ENCODE assay signal across 17 cellular contexts in the genomic region with DNA sequence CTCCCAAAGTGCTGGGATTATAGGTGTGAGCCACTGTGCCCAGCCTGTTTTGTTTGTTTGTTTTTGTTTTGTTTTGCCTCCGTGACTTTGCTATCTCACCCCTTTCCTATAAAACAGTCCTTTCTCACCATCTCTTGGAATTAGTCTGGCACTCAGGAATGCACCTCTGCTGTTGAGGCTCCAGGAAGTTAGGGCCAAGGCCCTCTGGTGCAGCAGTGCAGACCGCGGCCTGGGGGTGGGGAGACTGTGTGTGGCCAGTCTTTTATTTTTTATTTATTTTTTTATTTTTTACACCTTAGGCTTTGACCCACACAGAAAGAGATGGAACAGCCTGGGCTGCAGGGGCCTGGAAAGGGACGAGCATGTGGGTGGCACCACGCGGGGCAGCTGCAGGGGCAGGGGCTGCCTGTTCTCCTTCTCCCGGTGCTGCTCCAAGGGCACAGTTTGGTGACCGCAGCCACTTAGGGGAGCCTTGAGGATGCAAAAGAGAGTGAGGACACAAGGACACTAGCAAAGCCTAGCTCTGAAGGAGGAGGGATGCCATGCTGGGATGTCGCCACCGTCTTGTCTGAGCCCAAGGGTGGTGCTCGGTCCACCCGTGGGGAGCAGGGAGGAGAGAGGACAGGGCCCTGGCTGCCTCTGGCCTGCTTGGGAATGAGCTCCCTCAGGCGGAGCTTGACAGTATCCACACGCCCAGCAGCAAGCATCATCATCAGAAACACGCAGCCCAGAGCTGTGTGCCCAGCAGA. TPM values are rescaled to one million over a fixed set of nuclear protein-coding genes. Genes with fewer than 3 reads are reported as not detected.
DNase-seq lines count a peak whose midpoint lies in the region; TF ChIP-seq lines count a peak whose summit lies in the region.
"Had no signal": no experiment of that assay in that cellular context is flagged by ENCODE, and none has a peak within 500 bp of the region (broad histone marks: within the 10 kb centered on the region; RNA-seq: fewer than 3 reads in every experiment).

No MANE protein-coding gene starts in this region.

- H3K27ac ChIP-seq in hepatocyte (no peak overlapping the region), osteoblast (ENCODE audit: low read depth, low read length) (no peak overlapping the region)

- no peaks in the 10 kb centered on the region for H3K79me2 ChIP-seq in hepatocyte
- H3K79me2 ChIP-seq in osteoblast (ENCODE audit: insufficient read depth, low read length), result no peaks in the 10 kb centered on the region

- H3K4me2 ChIP-seq in hepatocyte, result no peak overlapping the region
- no peak overlapping the region for H3K4me2 ChIP-seq in osteoblast (ENCODE audit: insufficient read depth, low read length)

- H3K4me3 ChIP-seq in hepatocyte (no peak overlapping the region), osteoblast (ENCODE audit: insufficient read depth, low read length) (no peak overlapping the region)
- H3K4me3 ChIP-seq: HAP-1, K562 had no signal

- no peaks in the 10 kb centered on the region for H4K20me1 ChIP-seq in hepatocyte (ENCODE audit: insufficient read depth, poor library complexity, severe bottlenecking)
- no peaks in the 10 kb centered on the region for H4K20me1 ChIP-seq in osteoblast (ENCODE audit: insufficient read depth, low read length)

- WGBS in hepatocyte (ENCODE audit: low lambda C conversion rate, missing lambda C conversion rate), result 76% methylated on average over 14 of the region's 15 CpGs

- DNase-seq in GM03348 (ENCODE audit: low spot score) (peak; percentile 21), LoVo (ENCODE audit: low spot score) (peak; percentile 34), hepatocyte (ENCODE audit: low spot score) (peak; percentile 5), osteoblast (ENCODE audit: insufficient read length, low spot score, missing footprints) (peak; percentile 69), A172 (ENCODE audit: low spot score) (no peak), NCI-H1930 (lab: John Stamatoyannopoulos, UW) (no peak)
- DNase-seq in stimulated activated CD4-positive, alpha-beta T cell treated with anti-CD3 and anti-CD28 coated beads, Interleukin-2, amount 100 ng/mL, for 48 hours, result no peak
- DNase-seq: CD8-positive, alpha-beta T cell; DMS 273 treated with DMSO at 0.1 percent for 48 hours; NCI-H1048; Right ventricle myocardium superior; SW 1271 had no signal

- no peaks in the 10 kb centered on the region for H3K4me1 ChIP-seq in hepatocyte (ENCODE audit: insufficient read depth)
- H3K4me1 ChIP-seq in osteoblast (ENCODE audit: insufficient read depth, low read length), result no peaks in the 10 kb centered on the region
- H3K4me1 ChIP-seq: HAP-1 had no signal

- no peak overlapping the region for H2AFZ ChIP-seq in hepatocyte
- H2AFZ ChIP-seq in osteoblast (ENCODE audit: low read length), result no peak overlapping the region

- H3K27me3 ChIP-seq in hepatocyte, result no peaks in the 10 kb centered on the region
- peaks cover 8% of the 10 kb centered on the region for H3K27me3 ChIP-seq in osteoblast (ENCODE audit: insufficient read depth, low read length)

- TF ChIP-seq CTCF in hepatocyte (IDR thresholded peaks at IDR 0.05; ENCODE audit: poor library complexity) (no peak), osteoblast (IDR thresholded peaks at IDR 0.05; ENCODE audit: extremely low read depth, low read depth, low read length) (no peak)

- H3K9me3 ChIP-seq in hepatocyte (ENCODE audit: low read depth) (no peaks in the 10 kb centered on the region), osteoblast (ENCODE audit: low read depth, low read length) (no peaks in the 10 kb centered on the region)
- H3K9me3 ChIP-seq: HAP-1 had no signal

- no peaks in the 10 kb centered on the region for H3K9me2 ChIP-seq in hepatocyte (replicated peaks; ENCODE audit: insufficient read depth)

- H3K36me3 ChIP-seq in hepatocyte (replicated peaks; ENCODE audit: insufficient read depth, low read depth) (no peaks in the 10 kb centered on the region), osteoblast (ENCODE audit: insufficient read depth, low read length) (no peaks in the 10 kb centered on the region)
- H3K36me3 ChIP-seq: HAP-1 had no signal

RNA-seq across cellular contexts. Expression of a gene that starts 19.4 kb away (rescaled TPM):
- total RNA-seq in hepatocyte, result 3.9 and 4.1 TPM in 2 replicates
- polyA plus RNA-seq in hepatocyte, result 2.7 and 3.5 TPM in 2 replicates
- total RNA-seq in osteoblast, result not detected in 2 replicates
- not detected in 2 replicates for total RNA-seq in A172 (2014; rRNA removed; shearing (Covaris generic))
- total RNA-seq: CD8-positive, alpha-beta T cell; Daoy; K562; Right ventricle myocardium superior had no signal
- polyA plus RNA-seq: AG04450, BJ, K562 had no signal

RNA-seq across cellular contexts. Expression of a gene that starts 29.9 kb away (rescaled TPM):
- total RNA-seq in hepatocyte, result 0.16 and 1.5 TPM in 2 replicates
- 0.08 and 0.86 TPM in 2 replicates for polyA plus RNA-seq in hepatocyte
- total RNA-seq in osteoblast, result not detected in 2 replicates
- total RNA-seq in A172 (2014; rRNA removed; shearing (Covaris generic)), result 0.12 TPM in 1 of 2 replicates, not detected in the other
- total RNA-seq: CD8-positive, alpha-beta T cell; Daoy; K562; Right ventricle myocardium superior had no signal
- polyA plus RNA-seq: AG04450, BJ, K562 had no signal

RNA-seq across cellular contexts. Expression of a gene that starts 51.1 kb away (rescaled TPM):
- total RNA-seq in hepatocyte (1.0 and 1.1 TPM in 2 replicates), osteoblast (not detected in 2 replicates)
- 1.2 and 1.4 TPM in 2 replicates for polyA plus RNA-seq in hepatocyte
- not detected in 2 replicates for total RNA-seq in A172 (2014; rRNA removed; shearing (Covaris generic))
- total RNA-seq: CD8-positive, alpha-beta T cell; Daoy; Right ventricle myocardium superior had no signal
- polyA plus RNA-seq: AG04450, BJ, K562 had no signal

RNA-seq across cellular contexts. Expression of a gene that starts 58.0 kb away (rescaled TPM):
- 6.5 and 8.7 TPM in 2 replicates for total RNA-seq in hepatocyte
- polyA plus RNA-seq in hepatocyte, result 1.2 and 1.3 TPM in 2 replicates
- total RNA-seq in osteoblast, result not detected in 2 replicates
- total RNA-seq in A172 (2014; rRNA removed; shearing (Covaris generic)), result 0.84 and 2.1 TPM in 2 replicates
- total RNA-seq: CD8-positive, alpha-beta T cell; Daoy; K562; Right ventricle myocardium superior had no signal
- polyA plus RNA-seq: AG04450, BJ had no signal

Comparison
In these comparisons a context has a peak if more than half of its experiments do, and no peak if none do; other contexts are left out.
1. DNase-seq: peak in GM03348 (single experiment), LoVo (single experiment), hepatocyte (single experiment) and osteoblast (single experiment); none in A172 (single experiment), NCI-H1930 (0 of 2) and stimulated activated CD4-positive, alpha-beta T cell treated with anti-CD3 and anti-CD28 coated beads, Interleukin-2, amount 100 ng/mL, for 48 hours (0 of 2).